8 cellular contexts compared by ENCODE assay signal in the genomic region with DNA sequence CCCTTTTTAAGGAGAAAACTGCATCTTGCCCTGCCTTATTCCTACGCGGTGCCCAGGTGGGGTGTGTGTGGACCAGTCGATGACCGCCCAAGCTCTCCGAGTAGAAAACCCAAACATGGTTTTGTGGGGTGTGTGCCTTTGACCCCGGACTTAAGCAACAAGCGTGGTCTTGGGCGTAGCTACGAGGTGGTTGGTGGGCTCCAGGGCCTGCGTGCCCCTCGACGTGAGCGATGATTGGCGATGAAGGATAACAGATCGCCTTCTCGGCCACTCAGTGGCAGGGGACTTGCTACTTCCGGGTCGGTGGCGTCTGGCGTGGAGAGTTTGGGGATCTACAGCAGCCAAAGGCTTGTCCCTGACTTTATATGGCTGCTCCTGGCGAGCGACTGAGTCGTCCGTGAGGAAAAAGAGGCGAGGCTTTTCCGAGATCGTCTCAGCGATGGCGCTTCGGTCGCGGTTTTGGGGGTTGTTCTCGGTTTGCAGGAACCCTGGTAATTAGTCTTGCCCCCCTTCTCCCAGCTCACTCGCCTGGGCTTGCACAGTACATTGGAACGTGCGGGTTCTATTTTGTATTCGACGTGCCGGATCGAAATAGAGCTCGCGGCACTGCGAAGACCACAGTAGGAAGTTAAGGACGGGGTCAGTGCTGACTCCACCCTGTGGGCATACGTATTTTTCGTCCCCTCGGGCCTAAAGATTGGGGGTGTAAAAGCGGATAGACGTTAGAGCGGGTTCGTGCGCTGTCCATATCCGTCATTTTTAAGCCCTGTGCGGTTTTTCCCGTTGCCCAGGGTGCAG. TPM values are rescaled to one million over a fixed set of nuclear protein-coding genes. Genes with fewer than 3 reads are reported as not detected.
DNase-seq lines count a peak whose midpoint lies in the region; ATAC-seq and TF ChIP-seq lines count a peak whose summit lies in the region.

TSS of gene MRPL18 (plus strand) at position 319 of the 798 bp plus-strand sequence. CDS start at position 440, 121 bp downstream.

- H3K4me2 ChIP-seq in DOHH2 (ENCODE audit: low read length), result peak within 1 kb of the TSS; percentile 92
- peak within 1 kb of the TSS; percentile 94 for H3K4me2 ChIP-seq in GM23338

- ATAC-seq in GM23338 (peak; percentile 90), naive B cell (ENCODE audit: low read depth in 2 of 2) (peak; percentile 76 to 83)
- peak; percentile 84 to 86 for ATAC-seq in stimulated activated naive B cell treated with anti-CD40 and anti-IgM and Interleukin-4, amounts not matched to agents 10 μg/mL and 1 μg/mL and 100 μg/mL, for 72 hours (replicated peaks)

- H3K36me3 Mint-ChIP-seq in GM23338 (ENCODE audit: low read depth), result peaks cover 83% of the 10 kb centered on the region
- peaks cover 0 to 5% of the 10 kb centered on the region in 2 donors for H3K36me3 Mint-ChIP-seq in naive B cell
- peaks cover 29 to 45% of the 10 kb centered on the region in 2 donors for H3K36me3 Mint-ChIP-seq in stimulated activated naive B cell treated with anti-CD40 and anti-IgM and Interleukin-4, amounts not matched to agents 10 μg/mL and 1 μg/mL and 100 μg/mL, for 72 hours

- H3K9me3 ChIP-seq in DOHH2 (ENCODE audit: control insufficient read depth, insufficient read depth, low read length), result no peaks in the 10 kb centered on the region

- peak; percentile 97 for DNase-seq in GM23338 (ENCODE audit: low spot score)
- peak; percentile 98 for DNase-seq in LHCN-M2 (ENCODE audit: low read depth)
- DNase-seq in RPMI8226, result peak; percentile 96
- DNase-seq in activated T-helper 1 cell treated with anti-CD3 and anti-CD28 coated beads, Interleukin-2, amount 50 U/mL, for 16 hours (ENCODE audit: low read depth in 1 of 2, low spot score in 1 of 2), result peak; percentile 74 to 80
- DNase-seq in fibroblast of gingiva (ENCODE audit: low read depth), result peak; percentile 99
- peak; percentile 84 for DNase-seq in naive B cell
- DNase-seq in stimulated activated naive B cell treated with anti-CD40 and anti-IgM and Interleukin-4, amounts not matched to agents 10 μg/mL and 1 μg/mL and 100 μg/mL, for 72 hours, result peak; percentile 78

- no peak within 1 kb of the TSS for H2AFZ ChIP-seq in GM23338

- H3K27me3 ChIP-seq in DOHH2 (ENCODE audit: control insufficient read depth, low read length) (no peaks in the 10 kb centered on the region), GM23338 (ENCODE audit: insufficient read depth) (no peaks in the 10 kb centered on the region)

- H3K4me1 ChIP-seq in DOHH2 (ENCODE audit: control insufficient read depth, low read length) (peaks cover 55% of the 10 kb centered on the region), GM23338 (ENCODE audit: insufficient read depth) (peaks cover 19% of the 10 kb centered on the region)

- H3K36me3 ChIP-seq in DOHH2 (ENCODE audit: control insufficient read depth, low read length), result peaks cover 84% of the 10 kb centered on the region
- peaks cover 53% of the 10 kb centered on the region for H3K36me3 ChIP-seq in GM23338 (ENCODE audit: insufficient read depth)

- H3K27ac Mint-ChIP-seq in GM23338, result peak within 1 kb of the TSS; percentile 100
- H3K27ac Mint-ChIP-seq in naive B cell, result peak within 1 kb of the TSS; percentile 94 to 98 (median 97)
- peak within 1 kb of the TSS; percentile 95 for H3K27ac Mint-ChIP-seq in stimulated activated naive B cell treated with anti-CD40 and anti-IgM and Interleukin-4, amounts not matched to agents 10 μg/mL and 1 μg/mL and 100 μg/mL, for 72 hours

- H3K27me3 Mint-ChIP-seq in GM23338 (ENCODE audit: insufficient read depth, low read depth, poor library complexity) (peaks cover 4% of the 10 kb centered on the region), naive B cell (no peaks in the 10 kb centered on the region)
- no peaks in the 10 kb centered on the region for H3K27me3 Mint-ChIP-seq in stimulated activated naive B cell treated with anti-CD40 and anti-IgM and Interleukin-4, amounts not matched to agents 10 μg/mL and 1 μg/mL and 100 μg/mL, for 72 hours

- no peaks in the 10 kb centered on the region for H3K9me2 ChIP-seq in DOHH2 (replicated peaks; ENCODE audit: control insufficient read depth, low read length)
- H3K9me2 ChIP-seq in GM23338 (ENCODE audit: insufficient read depth), result no peaks in the 10 kb centered on the region

- H4K20me1 ChIP-seq in DOHH2 (ENCODE audit: control insufficient read depth, insufficient read depth, low read depth, low read length) (peaks cover 23% of the 10 kb centered on the region), GM23338 (replicated peaks; ENCODE audit: insufficient read depth) (peaks cover 27% of the 10 kb centered on the region)

- H3K27ac ChIP-seq in DOHH2 (ENCODE audit: low read depth, low read length), result peak within 1 kb of the TSS; percentile 84
- peak within 1 kb of the TSS; percentile 87 for H3K27ac ChIP-seq in GM23338 (ENCODE audit: low read depth)

- peak within 1 kb of the TSS; percentile 97 for H3K4me3 ChIP-seq in DOHH2 (ENCODE audit: low read length)
- H3K4me3 ChIP-seq in GM23338, result peak within 1 kb of the TSS; percentile 81

- TF ChIP-seq CTCF in DOHH2 (IDR thresholded peaks at IDR 0.05; ENCODE audit: low read depth, low read length, poor library complexity, severe bottlenecking) (no peak), GM23338 (conservative IDR thresholded peaks at IDR 0.05; ENCODE audit: low read depth in 2 of 2) (no peak)

- H3K9me3 Mint-ChIP-seq in GM23338 (no peaks in the 10 kb centered on the region), naive B cell (no peaks in the 10 kb centered on the region)
- H3K9me3 Mint-ChIP-seq in stimulated activated naive B cell treated with anti-CD40 and anti-IgM and Interleukin-4, amounts not matched to agents 10 μg/mL and 1 μg/mL and 100 μg/mL, for 72 hours, result no peaks in the 10 kb centered on the region

- H3F3A ChIP-seq in DOHH2 (ENCODE audit: control insufficient read depth, insufficient read depth) (peaks cover 15% of the 10 kb centered on the region; the same call in 1 of the 2 replicates), GM23338 (replicated peaks; ENCODE audit: low read depth) (peaks cover 2% of the 10 kb centered on the region; the same call in 1 of the 2 replicates)

- peak within 1 kb of the TSS; percentile 99 for H3K4me3 Mint-ChIP-seq in GM23338
- peak within 1 kb of the TSS; percentile 94 to 100 (median 98) for H3K4me3 Mint-ChIP-seq in naive B cell
- H3K4me3 Mint-ChIP-seq in stimulated activated naive B cell treated with anti-CD40 and anti-IgM and Interleukin-4, amounts not matched to agents 10 μg/mL and 1 μg/mL and 100 μg/mL, for 72 hours, result peak within 1 kb of the TSS; percentile 91 to 96

- H3K79me2 ChIP-seq in DOHH2 (ENCODE audit: control insufficient read depth, low read length) (peaks cover 90% of the 10 kb centered on the region), GM23338 (replicated peaks; ENCODE audit: insufficient read depth) (peaks cover 80% of the 10 kb centered on the region)

- H3K4me1 Mint-ChIP-seq in GM23338, result peaks cover 31% of the 10 kb centered on the region
- peaks cover 22 to 56% (median 47%) of the 10 kb centered on the region in 3 donors for H3K4me1 Mint-ChIP-seq in naive B cell
- peaks cover 19 to 55% of the 10 kb centered on the region in 2 donors for H3K4me1 Mint-ChIP-seq in stimulated activated naive B cell treated with anti-CD40 and anti-IgM and Interleukin-4, amounts not matched to agents 10 μg/mL and 1 μg/mL and 100 μg/mL, for 72 hours

TF ChIP-seq in GM23338, 12 proteins besides CTCF, POLR2A, EP300 and RAD21 (continues in another document):
- TF ChIP-seq ZNF114 (CRISPR knock-in tag; IDR thresholded peaks at IDR 0.05) (no peak), STAT1 (IDR thresholded peaks at IDR 0.05; ENCODE audit: unreplicated experiment) (no peak), REST (IDR thresholded peaks at IDR 0.05; ENCODE audit: unreplicated experiment) (no peak), POLR2AphosphoS5 (IDR thresholded peaks at IDR 0.05; ENCODE audit: low read depth) (peak; percentile 77), CREB1 (CRISPR knock-in tag; IDR thresholded peaks at IDR 0.05; ENCODE audit: low read depth) (peak; percentile 79), NANOG (IDR thresholded peaks at IDR 0.05; ENCODE audit: borderline replicate concordance) (no peak), ETS1 (IDR thresholded peaks at IDR 0.05) (peak; percentile 70; the same call in 1 of the 2 replicates)

RNA-seq across cellular contexts. Expression of gene MRPL18, which starts in this region (rescaled TPM):
- total RNA-seq in GM23338 (2014; rRNA removed; shearing (Covaris generic)), result 91.3 and 91.4 TPM in 2 replicates
- polyA plus RNA-seq in GM23338 (2016; fragmentation: Nextera tagmentation; extraction: Ambion mirVana) (228 and 230 TPM in 2 replicates), naive B cell (ENCODE audit: low read depth in 6 of 6) (100 to 1,000 TPM in 2 of 6 donors, 10 to 100 TPM in 4; 51.6 to 124 (median 86.4) TPM)
- 95.2 and 111 TPM in 2 replicates for total RNA-seq in LHCN-M2 (2014; rRNA removed)
- 82.0 TPM for polyA plus RNA-seq in LHCN-M2 (2012)

Comparison
In these comparisons a context has a peak if more than half of its experiments do, and no peak if none do; other contexts are left out.
1. Peak in every context shown above with its lines: DNase-seq, ATAC-seq, H3K4me3 ChIP-seq and H3K27ac ChIP-seq.